ENCODE assay signal across 31 cellular contexts in genomic region chr17:76367647-76368046, GRCh38.
"Had no signal": no experiment of that assay in that cellular context is flagged by ENCODE, and none has a peak within 500 bp of the region (broad histone marks: within the 10 kb centered on the region; RNA-seq: fewer than 3 reads in every experiment).

No MANE protein-coding gene starts in this region.

- H3K4me3 ChIP-seq: esophagus squamous epithelium, pancreas, prostate gland, testis, transverse colon, uterus had no signal

- H3K4me1 ChIP-seq: pancreas, prostate gland, uterus had no signal

- H3K9me3 ChIP-seq: esophagus squamous epithelium, pancreas, prostate gland, testis, transverse colon, uterus had no signal

- H3K27me3 ChIP-seq: esophagus squamous epithelium, pancreas, testis, transverse colon, uterus had no signal

- ATAC-seq: activated T-helper 17 cell treated with anti-CD3 and anti-CD28 coated beads, Interleukin-2, amount 50 U/mL, for 72 hours; naive thymus-derived CD4-positive, alpha-beta T cell; pancreas; stimulated activated naive CD8-positive, alpha-beta T cell treated with anti-CD3 and anti-CD28 coated beads, Interleukin-15, Interleukin-2, amounts not matched to agents 100 U/mL and 50 U/mL, for 24 hours; T-helper 17 cell had no signal

- H3K36me3 ChIP-seq: esophagus squamous epithelium, pancreas, prostate gland, transverse colon, uterus had no signal

- H3K27ac ChIP-seq: epithelial cell of prostate, esophagus squamous epithelium, pancreas, prostate gland, testis, transverse colon, uterus had no signal

- FAIRE-seq: bronchial epithelial cell, endometrium, pancreas had no signal

- DNase-seq: activated CD4-positive, alpha-beta memory T cell treated with anti-CD3 and anti-CD28 coated beads, Interleukin-2, amount 10 ng/mL, durations not matched to agents 7 days and 5 days; activated CD4-positive, alpha-beta T cell treated with anti-CD3 and anti-CD28 coated beads for 1 hour; activated CD4-positive, alpha-beta T cell treated with anti-CD3 and anti-CD28 coated beads, Interleukin-2, amount 10 ng/mL, durations not matched to agents 7 days and 5 days; activated CD8-positive, alpha-beta memory T cell treated with anti-CD3 and anti-CD28 coated beads, Interleukin-2, amount 50 U/mL, for 48 hours; activated gamma-delta T cell treated with Interleukin-2 at 50 U/mL for 16 hours; activated naive CD4-positive, alpha-beta T cell treated with anti-CD3 and anti-CD28 coated beads, Interleukin-2, amount 50 U/mL, for 16 hours; activated T-cell treated with anti-CD3 and anti-CD28 coated beads, Interleukin-2, amount 50 U/mL, for 24 hours; amniotic stem cell; dermis blood vessel endothelial cell; effector CD4-positive, alpha-beta T cell; esophagus squamous epithelium; foreskin melanocyte; glutamatergic neuron; islet precursor cell; mammary epithelial cell; naive thymus-derived CD4-positive, alpha-beta T cell; nucleus accumbens; pancreas; retina; stimulated activated CD4-positive, alpha-beta T cell treated with anti-CD3 and anti-CD28 coated beads, Interleukin-12 subunit alpha, Interleukin-12 subunit beta, amount 100 ng/mL, for 4 hours; stimulated activated CD4-positive, alpha-beta T cell treated with anti-CD3 and anti-CD28 coated beads, Interleukin-4, amount 100 ng/mL, for 1 hour; stimulated activated naive CD8-positive, alpha-beta T cell treated with anti-CD3 and anti-CD28 coated beads, Interleukin-15, Interleukin-2, amounts not matched to agents 100 U/mL and 50 U/mL, for 24 hours; T-helper 17 cell; testis; transverse colon; uterus had no signal
